Comparison of ENCODE assay signal across 8 cellular contexts in genomic region chr18:49161627-49162026, GRCh38.
DNase-seq lines count a peak whose midpoint lies in the region; ATAC-seq and TF ChIP-seq lines count a peak whose summit lies in the region.

No MANE protein-coding gene starts in this region.

- H3K4me3 ChIP-seq in DND-41 (ENCODE audit: low read depth in 1 of 2, low read length in 2 of 2) (no peak overlapping the region), PC-3 (ENCODE audit: low read length) (no peak overlapping the region)

- H3F3A ChIP-seq in PC-3 (ENCODE audit: low read length, unreplicated experiment): no peaks in the 10 kb centered on the region

- DNase-seq in DND-41 (peak; percentile 26), epidermal melanocyte (ENCODE audit: insufficient read length, low spot score) (peak; percentile 20), AML-193 (lab: John Stamatoyannopoulos, UW) (no peak), NCI-H2107 (lab: John Stamatoyannopoulos, UW) (no peak), PC-3 (no peak)
- DNase-seq in effector CD8-positive, alpha-beta T cell (lab: John Stamatoyannopoulos, UW): no peak

- intact Hi-C loops in PC-3 (cut with micrococcal nuclease): no loop called here

- CTCF ChIA-PET in PC-3 (lab: Charles Lee): no interaction called here

- TF ChIP-seq CTCF in DND-41 (IDR thresholded peaks at IDR 0.05; ENCODE audit: borderline replicate concordance, extremely low read depth, low read length, poor library complexity, severe bottlenecking): no peak
- no peak for TF ChIP-seq CTCF in PC-3 (conservative IDR thresholded peaks at IDR 0.05; ENCODE audit: low read depth, low read length)

- peaks cover 9% of the 10 kb centered on the region for H3K9me3 ChIP-seq in DND-41 (ENCODE audit: insufficient read depth, low read length, severe bottlenecking)
- H3K9me3 ChIP-seq in PC-3 (ENCODE audit: low read length): no peaks in the 10 kb centered on the region

- no peak overlapping the region for H2AFZ ChIP-seq in DND-41 (ENCODE audit: low read depth, low read length)
- no peak overlapping the region for H2AFZ ChIP-seq in PC-3 (ENCODE audit: low read length)

- H3K36me3 ChIP-seq in DND-41 (ENCODE audit: insufficient read depth, low read length): peaks cover 15% of the 10 kb centered on the region; the same call in 1 of the 2 replicates
- no peaks in the 10 kb centered on the region for H3K36me3 ChIP-seq in PC-3 (ENCODE audit: low read depth, low read length)

- POLR2A ChIA-PET in PC-3 (lab: Charles Lee; ENCODE audit: unreplicated experiment): no interaction called here

- peaks cover 31% of the 10 kb centered on the region for H3K4me1 ChIP-seq in DND-41 (ENCODE audit: insufficient read depth, low read length)
- no peaks in the 10 kb centered on the region for H3K4me1 ChIP-seq in PC-3 (ENCODE audit: insufficient read depth, low read length)

- peak overlapping the region; percentile 22; the same call in 1 of the 2 replicates for H3K27ac ChIP-seq in DND-41 (ENCODE audit: low read length)
- no peak overlapping the region for H3K27ac ChIP-seq in PC-3 (ENCODE audit: low read length)

- BruUV-seq in PC-3 (replicated peaks; lab: Mats Ljungman, UMichigan): no TSS peak

- H3K9ac ChIP-seq in DND-41 (ENCODE audit: low read depth, low read length) (no peak overlapping the region; the same call in 1 of the 2 replicates), PC-3 (ENCODE audit: low read length) (no peak overlapping the region)

- H3K9me2 ChIP-seq in PC-3 (replicated peaks; ENCODE audit: low read length): no peaks in the 10 kb centered on the region

- H3K79me2 ChIP-seq in DND-41 (ENCODE audit: insufficient read depth, low read length) (no peaks in the 10 kb centered on the region), PC-3 (ENCODE audit: low read length) (no peaks in the 10 kb centered on the region)

- H4K20me1 ChIP-seq in DND-41 (ENCODE audit: insufficient read depth, low read length): no peaks in the 10 kb centered on the region
- no peaks in the 10 kb centered on the region for H4K20me1 ChIP-seq in PC-3 (ENCODE audit: low read length)

- H3K27me3 ChIP-seq in DND-41 (ENCODE audit: insufficient read depth, low read length, poor library complexity): no peaks in the 10 kb centered on the region
- no peaks in the 10 kb centered on the region for H3K27me3 ChIP-seq in PC-3 (ENCODE audit: low read length)

- ATAC-seq in DND-41 (ENCODE audit: insufficient read depth, low read depth) (peak; percentile 99), GM19397 (IDR thresholded peaks at IDR 0.05; ENCODE audit: unreplicated experiment) (peak; percentile 79), HG03354 (IDR thresholded peaks at IDR 0.05; ENCODE audit: poor library complexity, severe bottlenecking, unreplicated experiment) (peak; percentile 90), PC-3 (no peak)

- no peak overlapping the region for H3K4me2 ChIP-seq in DND-41 (ENCODE audit: insufficient read depth, low read length)
- H3K4me2 ChIP-seq in PC-3 (ENCODE audit: low read length): no peak overlapping the region

Comparison
In these comparisons a context has a peak if more than half of its experiments do, and no peak if none do; other contexts are left out.
1. DNase-seq: peak in DND-41 (single experiment) and epidermal melanocyte (single experiment); none in AML-193 (0 of 2), NCI-H2107 (single experiment), PC-3 (single experiment) and effector CD8-positive, alpha-beta T cell (single experiment).